In genomic region chr1:179807291-179807690, GRCh38 we compare ENCODE assay signal across 12 cellular contexts.
DNase-seq lines count a peak whose midpoint lies in the region; TF ChIP-seq lines count a peak whose summit lies in the region.
"Had no signal": no experiment of that assay in that cellular context is flagged by ENCODE, and none has a peak within 500 bp of the region (broad histone marks: within the 10 kb centered on the region; RNA-seq: fewer than 3 reads in every experiment).

No MANE protein-coding gene starts in this region.

- no peaks in the 10 kb centered on the region for H3K36me3 ChIP-seq in spleen
- H3K36me3 ChIP-seq: HAP-1 had no signal

- WGBS in spleen, 5 donors: 73 to 89% (median 82%) methylated on average over 6 to 9 of the region's 9 CpGs

- intact Hi-C loops in spleen (cut with DNase I; ENCODE audit: low total_unique reads): no loop called here

- H3K36me3 Mint-ChIP-seq in nephron progenitor cell (ENCODE audit: low read depth): no peaks in the 10 kb centered on the region

- H3K4me1 Mint-ChIP-seq in nephron progenitor cell: peaks cover 53% of the 10 kb centered on the region
- H3K4me1 Mint-ChIP-seq: B cell had no signal

- no peak overlapping the region for H3K4me3 ChIP-seq in spleen
- H3K4me3 ChIP-seq: HAP-1 had no signal

- no peaks in the 10 kb centered on the region for H3K9me3 Mint-ChIP-seq in nephron progenitor cell
- H3K9me3 Mint-ChIP-seq: CD4-positive, alpha-beta T cell had no signal

- peaks cover 8% of the 10 kb centered on the region for H3K27me3 Mint-ChIP-seq in nephron progenitor cell (ENCODE audit: low read depth, poor library complexity)

- TF ChIP-seq POLR2A in spleen (IDR thresholded peaks at IDR 0.05): no peak

- H3K9me3 ChIP-seq in spleen: no peaks in the 10 kb centered on the region
- H3K9me3 ChIP-seq: HAP-1 had no signal

- H3K4me3 Mint-ChIP-seq in nephron progenitor cell: no peak overlapping the region
- H3K4me3 Mint-ChIP-seq: B cell; CD4-positive, alpha-beta T cell had no signal

- H3K27ac Mint-ChIP-seq in nephron progenitor cell: peak overlapping the region; percentile 92
- H3K27ac Mint-ChIP-seq: B cell; CD4-positive, alpha-beta T cell had no signal

- H3K4me1 ChIP-seq in spleen: peaks cover 0 to 6% (median 5%) of the 10 kb centered on the region in 6 donors
- H3K4me1 ChIP-seq: HAP-1 had no signal

- peaks cover 0 to 12% (median 0%) of the 10 kb centered on the region in 7 donors for H3K27me3 ChIP-seq in spleen (replicated peaks in 1 of 7)

- TF ChIP-seq CTCF in nephron progenitor cell (IDR thresholded peaks at IDR 0.05): no peak
- TF ChIP-seq CTCF in spleen (IDR thresholded peaks at IDR 0.05 in 8 of 11, conservative IDR thresholded peaks at IDR 0.05 in 3 of 11): no peak

- DNase-seq in NCI-H69 (lab: John Stamatoyannopoulos, UW): peak; percentile 26
- DNase-seq in dermis microvascular lymphatic vessel endothelial cell (ENCODE audit: low read depth in 2 of 2): peak; percentile 20 to 47
- no peak for DNase-seq in nephron progenitor cell
- peak; percentile 64 for DNase-seq in spleen
- DNase-seq in NCI-H748 treated with DMSO at 0.1 percent for 48 hours (lab: John Stamatoyannopoulos, UW): no peak
- DNase-seq in T-helper 1 cell: no peak
- DNase-seq in activated gamma-delta T cell (lab: John Stamatoyannopoulos, UW): no peak
- DNase-seq: C1 segment of cervical spinal cord; CD4-positive, alpha-beta T cell; DMS79 had no signal

- no peak overlapping the region for H3K27ac ChIP-seq in spleen

Comparison
In these comparisons a context has a peak if more than half of its experiments do, and no peak if none do; other contexts are left out.
1. DNase-seq: peak in NCI-H69 (single experiment), dermis microvascular lymphatic vessel endothelial cell (2 of 2) and spleen (single experiment); none in nephron progenitor cell (single experiment), NCI-H748 treated with DMSO at 0.1 percent for 48 hours (single experiment), T-helper 1 cell (0 of 5) and activated gamma-delta T cell (single experiment).